19 cellular contexts compared by ENCODE assay signal in genomic region chr10:35356725-35357092, GRCh38. TPM values are rescaled to one million over a fixed set of nuclear protein-coding genes. Genes with fewer than 3 reads are reported as not detected.
DNase-seq lines count a peak whose midpoint lies in the region; ATAC-seq and TF ChIP-seq lines count a peak whose summit lies in the region.
"Had no signal": no experiment of that assay in that cellular context is flagged by ENCODE, and none has a peak within 500 bp of the region (broad histone marks: within the 10 kb centered on the region; RNA-seq: fewer than 3 reads in every experiment).

No MANE protein-coding gene starts in this region.

- H3K4me2 ChIP-seq in smooth muscle cell: peak overlapping the region; percentile 62

- peaks cover 81% of the 10 kb centered on the region for H3K4me1 Mint-ChIP-seq in activated T-cell treated with anti-CD3 and anti-CD28 coated beads, Interleukin-2, amount 50 U/mL, for 24 hours (ENCODE audit: low read depth)
- H3K4me1 Mint-ChIP-seq in activated T-helper 17 cell treated with anti-CD3 and anti-CD28 coated beads, Interleukin-2, amount 50 U/mL, for 72 hours: peaks cover 61% of the 10 kb centered on the region

- ATAC-seq in HG03442 (IDR thresholded peaks at IDR 0.05; ENCODE audit: unreplicated experiment) (peak; percentile 23), HG02588 (IDR thresholded peaks at IDR 0.05; ENCODE audit: unreplicated experiment) (no peak)
- ATAC-seq in activated T-helper 17 cell treated with anti-CD3 and anti-CD28 coated beads, Interleukin-2, amount 50 U/mL, for 72 hours (replicated peaks): peak; percentile 82
- ATAC-seq: heart right ventricle, Panc1, pancreas had no signal

- 39% methylated on average over 2 of the region's 2 CpGs for WGBS in smooth muscle cell (ENCODE audit: low lambda C conversion rate)

- H3K27me3 Mint-ChIP-seq in activated T-cell treated with anti-CD3 and anti-CD28 coated beads, Interleukin-2, amount 50 U/mL, for 24 hours: no peaks in the 10 kb centered on the region
- H3K27me3 Mint-ChIP-seq in activated T-helper 17 cell treated with anti-CD3 and anti-CD28 coated beads, Interleukin-2, amount 50 U/mL, for 72 hours: no peaks in the 10 kb centered on the region

- peak overlapping the region; percentile 68 for H3K4me3 Mint-ChIP-seq in activated T-cell treated with anti-CD3 and anti-CD28 coated beads, Interleukin-2, amount 50 U/mL, for 24 hours
- peak overlapping the region; percentile 78 for H3K4me3 Mint-ChIP-seq in activated T-helper 17 cell treated with anti-CD3 and anti-CD28 coated beads, Interleukin-2, amount 50 U/mL, for 72 hours
- H3K4me3 Mint-ChIP-seq: mesothelial cell of epicardium had no signal

- no peaks in the 10 kb centered on the region for H3K9me3 ChIP-seq in smooth muscle cell (replicated peaks; ENCODE audit: low read depth)
- H3K9me3 ChIP-seq: adrenal gland, heart right ventricle, pancreas, thoracic aorta had no signal

- H3K9me3 Mint-ChIP-seq in activated T-cell treated with anti-CD3 and anti-CD28 coated beads, Interleukin-2, amount 50 U/mL, for 24 hours: no peaks in the 10 kb centered on the region
- H3K9me3 Mint-ChIP-seq in activated T-helper 17 cell treated with anti-CD3 and anti-CD28 coated beads, Interleukin-2, amount 50 U/mL, for 72 hours: no peaks in the 10 kb centered on the region
- H3K9me3 Mint-ChIP-seq: mesothelial cell of epicardium had no signal

- H4K20me1 ChIP-seq in smooth muscle cell (ENCODE audit: low read depth): peaks cover 96% of the 10 kb centered on the region

- H3K4me1 ChIP-seq in smooth muscle cell (ENCODE audit: low read depth): peaks cover 11% of the 10 kb centered on the region

- peak overlapping the region; percentile 38 for H3K27ac ChIP-seq in smooth muscle cell (ENCODE audit: low read depth)
- H3K27ac ChIP-seq: adrenal gland, heart right ventricle, pancreas, thoracic aorta had no signal

- H3K36me3 Mint-ChIP-seq in activated T-cell treated with anti-CD3 and anti-CD28 coated beads, Interleukin-2, amount 50 U/mL, for 24 hours (ENCODE audit: low read depth): peaks cover 5% of the 10 kb centered on the region
- no peaks in the 10 kb centered on the region for H3K36me3 Mint-ChIP-seq in activated T-helper 17 cell treated with anti-CD3 and anti-CD28 coated beads, Interleukin-2, amount 50 U/mL, for 72 hours (ENCODE audit: low read depth)
- H3K36me3 Mint-ChIP-seq: mesothelial cell of epicardium had no signal

- no peaks in the 10 kb centered on the region for H3K36me3 ChIP-seq in smooth muscle cell (ENCODE audit: low read depth)
- H3K36me3 ChIP-seq: adrenal gland, heart right ventricle, pancreas, thoracic aorta had no signal

- no peak overlapping the region for H3K9ac ChIP-seq in smooth muscle cell (ENCODE audit: low read depth)

- peaks cover 87% of the 10 kb centered on the region for H3K79me2 ChIP-seq in smooth muscle cell (ENCODE audit: low read depth)

- no peak overlapping the region for H3K4me3 ChIP-seq in smooth muscle cell
- H3K4me3 ChIP-seq: adrenal gland, heart right ventricle, pancreas, thoracic aorta had no signal

- peaks cover 10% of the 10 kb centered on the region for H3F3A ChIP-seq in smooth muscle cell (ENCODE audit: low read depth)

- no peak for DNase-seq in activated T-cell treated with anti-CD3 and anti-CD28 coated beads, Interleukin-2, amount 50 U/mL, for 24 hours
- no peak for DNase-seq in activated T-cell treated with anti-CD3 and anti-CD28 coated beads, Interleukin-2, amount 50 U/mL, for 1 hour
- DNase-seq in smooth muscle cell (lab: John Stamatoyannopoulos, UW; ENCODE audit: unreplicated experiment) (no peak), KG1 (lab: John Stamatoyannopoulos, UW) (no peak), HCEC 1CT (no peak)
- DNase-seq: adrenal gland, erythroblast, heart right ventricle, kidney, NCI-H1092, NCI-H446, pancreas, small intestine had no signal

- H3K27me3 ChIP-seq in smooth muscle cell (ENCODE audit: low read depth): no peaks in the 10 kb centered on the region
- H3K27me3 ChIP-seq: adrenal gland, heart right ventricle, pancreas had no signal

- TF ChIP-seq CTCF in smooth muscle cell (IDR thresholded peaks at IDR 0.05; ENCODE audit: borderline replicate concordance, insufficient read depth, poor library complexity, severe bottlenecking): no peak

- H2AFZ ChIP-seq in smooth muscle cell (ENCODE audit: low read depth): no peak overlapping the region

- H3K27ac Mint-ChIP-seq in activated T-cell treated with anti-CD3 and anti-CD28 coated beads, Interleukin-2, amount 50 U/mL, for 24 hours: peak overlapping the region; percentile 96
- peak overlapping the region; percentile 88 for H3K27ac Mint-ChIP-seq in activated T-helper 17 cell treated with anti-CD3 and anti-CD28 coated beads, Interleukin-2, amount 50 U/mL, for 72 hours

RNA-seq across cellular contexts. Expression of gene CCNY, which starts 20.4 kb away (rescaled TPM):
- total RNA-seq in activated T-helper 17 cell treated with anti-CD3 and anti-CD28 coated beads, Interleukin-2, amount 50 U/mL, for 72 hours: 10 to 100 TPM; 29.4 to 42.3 TPM
- 46.9 and 56.3 TPM in 2 replicates for total RNA-seq in smooth muscle cell
- polyA plus RNA-seq in smooth muscle cell: 53.1 and 57.5 TPM in 2 replicates
